ENCODE assay signal across 8 cellular contexts in genomic region chr7:2873686-2874551, GRCh38. TPM values are rescaled to one million over a fixed set of nuclear protein-coding genes. Genes with fewer than 3 reads are reported as not detected.
A peak's percentile ranks its signal among the peaks of the same experiment; 100 is the strongest.
DNase-seq lines count a peak whose midpoint lies in the region; ATAC-seq and TF ChIP-seq lines count a peak whose summit lies in the region.

No MANE protein-coding gene starts in this region.

- POLR2A ChIA-PET in activated CD8-positive, alpha-beta T cell treated with anti-CD3 and anti-CD28 coated beads for 36 hours (lab: Charles Lee) = interaction anchor here (0.7 kb wide), 1 partner anchor 346 kb away, joined by 3 read pairs; no protein-coding TSS in a partner anchor

- TF ChIP-seq CTCF in activated CD8-positive, alpha-beta T cell treated with anti-CD3 and anti-CD28 coated beads for 36 hours (IDR thresholded peaks at IDR 0.05) = no peak

- H3K27me3 ChIP-seq in iPS-15b (ENCODE audit: control insufficient read depth, insufficient read depth, low read length) = no peaks in the 10 kb centered on the region

- H3K27ac Mint-ChIP-seq in activated CD8-positive, alpha-beta T cell treated with anti-CD3 and anti-CD28 coated beads for 36 hours = peak overlapping the region; percentile 72

- CTCF ChIA-PET in activated CD8-positive, alpha-beta T cell treated with anti-CD3 and anti-CD28 coated beads for 36 hours (lab: Charles Lee) = interaction anchor here (1.5 kb wide), 1 partner anchor 13 kb away, joined by 5 read pairs; no protein-coding TSS in a partner anchor

- peak overlapping the region; percentile 50 for H3K9ac ChIP-seq in iPS-15b (ENCODE audit: low read depth, low read length)

- H3K4me1 ChIP-seq in iPS-15b (ENCODE audit: control insufficient read depth, insufficient read depth, low read length) = peaks cover 2% of the 10 kb centered on the region

- no peaks in the 10 kb centered on the region for H3K36me3 ChIP-seq in iPS-15b (ENCODE audit: control insufficient read depth, insufficient read depth, low read length)

- peaks cover 34% of the 10 kb centered on the region for H3K4me1 Mint-ChIP-seq in activated CD8-positive, alpha-beta T cell treated with anti-CD3 and anti-CD28 coated beads for 36 hours (ENCODE audit: low read depth)

- no peaks in the 10 kb centered on the region for H3K36me3 Mint-ChIP-seq in activated CD8-positive, alpha-beta T cell treated with anti-CD3 and anti-CD28 coated beads for 36 hours (ENCODE audit: low read depth)

- H3K27me3 Mint-ChIP-seq in activated CD8-positive, alpha-beta T cell treated with anti-CD3 and anti-CD28 coated beads for 36 hours = no peaks in the 10 kb centered on the region

- intact Hi-C loops in activated CD8-positive, alpha-beta T cell treated with anti-CD3 and anti-CD28 coated beads for 36 hours (cut with micrococcal nuclease) = no loop called here

- DNase-seq in CD1c-positive myeloid dendritic cell (ENCODE audit: extremely low spot score) = peak; percentile 22
- peak; percentile 96 for DNase-seq in HCEC 1CT
- DNase-seq in activated CD8-positive, alpha-beta T cell treated with anti-CD3 and anti-CD28 coated beads for 36 hours = peak; percentile 21
- DNase-seq in NK-92 (lab: John Stamatoyannopoulos, UW; ENCODE audit: unreplicated experiment) = no peak
- no peak for DNase-seq in OCI-M2 (lab: John Stamatoyannopoulos, UW; ENCODE audit: unreplicated experiment)
- no peak for DNase-seq in activated CD8-positive, alpha-beta memory T cell treated with anti-CD3 and anti-CD28 coated beads for 24 hours

- no peaks in the 10 kb centered on the region for H3K9me3 Mint-ChIP-seq in activated CD8-positive, alpha-beta T cell treated with anti-CD3 and anti-CD28 coated beads for 36 hours

- no peak overlapping the region for H3K4me3 Mint-ChIP-seq in activated CD8-positive, alpha-beta T cell treated with anti-CD3 and anti-CD28 coated beads for 36 hours

- H3K9me3 ChIP-seq in iPS-15b (ENCODE audit: control insufficient read depth, insufficient read depth, low read length) = no peaks in the 10 kb centered on the region

- ATAC-seq in activated CD8-positive, alpha-beta T cell treated with anti-CD3 and anti-CD28 coated beads for 36 hours = peak; percentile 35
- ATAC-seq in GM18867 (IDR thresholded peaks at IDR 0.05; ENCODE audit: unreplicated experiment) = no peak

- H3K4me3 ChIP-seq in iPS-15b (ENCODE audit: low read depth, low read length) = no peak overlapping the region

RNA-seq across cellular contexts. Expression of gene GNA12, which starts 29.8 kb away (rescaled TPM):
- total RNA-seq in activated CD8-positive, alpha-beta T cell treated with anti-CD3 and anti-CD28 coated beads for 36 hours = 10 to 100 TPM; 21.0 to 21.1 TPM

Comparison
In these comparisons a context has a peak if more than half of its experiments do, and no peak if none do; other contexts are left out.
1. DNase-seq: peak in CD1c-positive myeloid dendritic cell (single experiment), HCEC 1CT (single experiment) and activated CD8-positive, alpha-beta T cell treated with anti-CD3 and anti-CD28 coated beads for 36 hours (single experiment); none in NK-92 (single experiment), OCI-M2 (single experiment) and activated CD8-positive, alpha-beta memory T cell treated with anti-CD3 and anti-CD28 coated beads for 24 hours (single experiment).